In genomic region chr11:12249590-12250260, GRCh38 we compare ENCODE assay signal across 8 cellular contexts.
A peak's percentile ranks its signal among the peaks of the same experiment; 100 is the strongest.
DNase-seq lines count a peak whose midpoint lies in the region.

No MANE protein-coding gene starts in this region.

- intact Hi-C loops in posterior vena cava (cut with DNase I) = loop anchor here in 1 of 2 donors (10.0 kb wide), 1 partner anchor 125 kb away; no protein-coding TSS in a partner anchor

- DNase-seq in DMS 273 (lab: John Stamatoyannopoulos, UW; ENCODE audit: unreplicated experiment) (peak; percentile 80), NCI-H1930 (lab: John Stamatoyannopoulos, UW) (peak; percentile 23 to 31), SHP77 (lab: John Stamatoyannopoulos, UW) (peak; percentile 81 to 84), mucosa of gallbladder (ENCODE audit: low spot score) (peak; percentile 89), posterior vena cava (ENCODE audit: low spot score) (no peak), A172 (ENCODE audit: low spot score) (no peak), dedifferentiated amniotic fluid mesenchymal stem cell (ENCODE audit: extremely low spot score) (no peak)
- DNase-seq in activated effector memory CD4-positive, alpha-beta T cell treated with anti-CD3 and anti-CD28 coated beads, Interleukin-2, amount 50 U/mL, for 16 hours = no peak

Comparison
In these comparisons a context has a peak if more than half of its experiments do, and no peak if none do; other contexts are left out.
1. DNase-seq: peak in DMS 273 (single experiment), NCI-H1930 (2 of 2), SHP77 (2 of 2) and mucosa of gallbladder (single experiment); none in posterior vena cava (single experiment), A172 (single experiment), activated effector memory CD4-positive, alpha-beta T cell treated with anti-CD3 and anti-CD28 coated beads, Interleukin-2, amount 50 U/mL, for 16 hours (single experiment) and dedifferentiated amniotic fluid mesenchymal stem cell (single experiment).